ENCODE assay signal across 17 cellular contexts in the genomic region with DNA sequence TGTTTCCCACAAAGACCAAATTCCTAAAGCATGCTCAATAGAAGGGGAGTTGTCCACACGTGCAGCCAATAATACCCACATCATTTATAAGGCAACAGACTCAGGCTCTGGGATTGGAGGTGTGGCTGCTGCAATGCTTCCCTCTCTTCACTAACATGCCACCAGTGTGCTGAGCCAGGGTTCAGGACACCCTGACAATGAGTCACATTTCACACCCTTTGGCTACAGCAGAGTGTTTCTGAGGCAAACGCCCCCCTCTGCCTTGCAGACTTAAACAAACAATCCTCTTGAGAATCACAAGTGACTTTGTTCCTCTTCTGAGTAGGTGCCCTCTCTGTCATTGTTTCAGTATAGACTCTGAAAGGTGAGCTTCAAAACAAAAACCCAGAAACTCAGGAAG.
DNase-seq lines count a peak whose midpoint lies in the region; ATAC-seq, FAIRE-seq and TF ChIP-seq lines count a peak whose summit lies in the region.
"Had no signal": no experiment of that assay in that cellular context is flagged by ENCODE, and none has a peak within 500 bp of the region (broad histone marks: within the 10 kb centered on the region; RNA-seq: fewer than 3 reads in every experiment).

No MANE protein-coding gene starts in this region.

- H3K27me3 ChIP-seq in hepatocyte: no peaks in the 10 kb centered on the region

- FAIRE-seq in H54 (lab: Jason Lieb, UNC): peak; percentile 72

- H3K4me1 ChIP-seq in hepatocyte (ENCODE audit: insufficient read depth) (no peaks in the 10 kb centered on the region), mucosa of descending colon (ENCODE audit: low read depth) (no peaks in the 10 kb centered on the region)

- H3K9me3 ChIP-seq in hepatocyte (ENCODE audit: low read depth): no peaks in the 10 kb centered on the region
- no peaks in the 10 kb centered on the region for H3K9me3 ChIP-seq in mucosa of descending colon

- H4K20me1 ChIP-seq in hepatocyte (ENCODE audit: insufficient read depth, poor library complexity, severe bottlenecking): no peaks in the 10 kb centered on the region

- H3K79me2 ChIP-seq in hepatocyte: no peaks in the 10 kb centered on the region

- no peak overlapping the region for H3K27ac ChIP-seq in hepatocyte

- no peak overlapping the region for H3K4me2 ChIP-seq in hepatocyte

- no peaks in the 10 kb centered on the region for H3K9me2 ChIP-seq in hepatocyte (replicated peaks; ENCODE audit: insufficient read depth)

- H3K27me3 Mint-ChIP-seq in glutamatergic neuron (ENCODE audit: unreplicated experiment): no peaks in the 10 kb centered on the region

- DNase-seq in AG10803 (ENCODE audit: low read depth) (peak; percentile 14), H54 (ENCODE audit: insufficient read length, low spot score) (no peak), NCI-H460 (ENCODE audit: extremely low read depth, low read depth) (peak; percentile 41), hepatocyte (ENCODE audit: low spot score) (peak; percentile 8), glutamatergic neuron (no peak), mucosa of descending colon (no peak), posterior cingulate gyrus (no peak)
- DNase-seq: activated gamma-delta T cell treated with Interleukin-2 at 50 U/mL for 16 hours, anterior cingulate cortex, immature natural killer cell, IMR-90, mesenchymal stem cell, NCI-H1105, SHP77, T-helper 17 cell had no signal

- no peak overlapping the region for H3K4me3 ChIP-seq in AG10803 (ENCODE audit: low read length)
- no peak overlapping the region for H3K4me3 ChIP-seq in hepatocyte
- no peak overlapping the region for H3K4me3 ChIP-seq in mucosa of descending colon

- no peaks in the 10 kb centered on the region for H3K4me1 Mint-ChIP-seq in glutamatergic neuron (ENCODE audit: low read depth, unreplicated experiment)
- H3K4me1 Mint-ChIP-seq: immature natural killer cell, T-helper 17 cell had no signal

- intact Hi-C loops in mucosa of descending colon (cut with DNase I, micrococcal nuclease): no loop called here
- intact Hi-C loops in posterior cingulate gyrus (cut with DNase I): no loop called here

- H3K9me3 Mint-ChIP-seq in glutamatergic neuron (ENCODE audit: unreplicated experiment): no peaks in the 10 kb centered on the region

- H3K27ac Mint-ChIP-seq in glutamatergic neuron (ENCODE audit: unreplicated experiment): no peak overlapping the region
- H3K27ac Mint-ChIP-seq: immature natural killer cell, T-helper 17 cell had no signal

- ATAC-seq in mucosa of descending colon: no peak
- no peak for ATAC-seq in GM18873 (IDR thresholded peaks at IDR 0.05; ENCODE audit: low FRiP score, unreplicated experiment)
- ATAC-seq: T-helper 17 cell had no signal

- no peak overlapping the region for H3K4me3 Mint-ChIP-seq in glutamatergic neuron (ENCODE audit: unreplicated experiment)
- H3K4me3 Mint-ChIP-seq: immature natural killer cell, neural crest cell, T-helper 17 cell had no signal

- no peaks in the 10 kb centered on the region for H3K36me3 ChIP-seq in hepatocyte (replicated peaks; ENCODE audit: insufficient read depth, low read depth)
- H3K36me3 ChIP-seq in mucosa of descending colon (ENCODE audit: low read depth): no peaks in the 10 kb centered on the region

- 28% methylated on average over 2 of the region's 2 CpGs for WGBS in hepatocyte (ENCODE audit: low lambda C conversion rate, missing lambda C conversion rate)

- TF ChIP-seq POLR2A in H54 (IDR thresholded peaks at IDR 0.05; ENCODE audit: low read depth, low read length): no peak

- H2AFZ ChIP-seq in hepatocyte: no peak overlapping the region

- H3K36me3 Mint-ChIP-seq in glutamatergic neuron (ENCODE audit: unreplicated experiment): no peaks in the 10 kb centered on the region
- H3K36me3 Mint-ChIP-seq: immature natural killer cell had no signal

- TF ChIP-seq CTCF in AG10803 (conservative IDR thresholded peaks at IDR 0.05; ENCODE audit: low read length): no peak
- no peak for TF ChIP-seq CTCF in hepatocyte (IDR thresholded peaks at IDR 0.05; ENCODE audit: poor library complexity)
- TF ChIP-seq CTCF in glutamatergic neuron (IDR thresholded peaks at IDR 0.05; ENCODE audit: partially characterized antibody, unreplicated experiment): no peak
- no peak for TF ChIP-seq CTCF in mucosa of descending colon (IDR thresholded peaks at IDR 0.05)

Comparison
In these comparisons a context has a peak if more than half of its experiments do, and no peak if none do; other contexts are left out.
1. DNase-seq: peak in AG10803 (single experiment), NCI-H460 (single experiment) and hepatocyte (single experiment); none in H54 (single experiment), glutamatergic neuron (single experiment), mucosa of descending colon (0 of 3) and posterior cingulate gyrus (0 of 10).